Comparison of ENCODE assay signal across 30 cellular contexts in the genomic region with DNA sequence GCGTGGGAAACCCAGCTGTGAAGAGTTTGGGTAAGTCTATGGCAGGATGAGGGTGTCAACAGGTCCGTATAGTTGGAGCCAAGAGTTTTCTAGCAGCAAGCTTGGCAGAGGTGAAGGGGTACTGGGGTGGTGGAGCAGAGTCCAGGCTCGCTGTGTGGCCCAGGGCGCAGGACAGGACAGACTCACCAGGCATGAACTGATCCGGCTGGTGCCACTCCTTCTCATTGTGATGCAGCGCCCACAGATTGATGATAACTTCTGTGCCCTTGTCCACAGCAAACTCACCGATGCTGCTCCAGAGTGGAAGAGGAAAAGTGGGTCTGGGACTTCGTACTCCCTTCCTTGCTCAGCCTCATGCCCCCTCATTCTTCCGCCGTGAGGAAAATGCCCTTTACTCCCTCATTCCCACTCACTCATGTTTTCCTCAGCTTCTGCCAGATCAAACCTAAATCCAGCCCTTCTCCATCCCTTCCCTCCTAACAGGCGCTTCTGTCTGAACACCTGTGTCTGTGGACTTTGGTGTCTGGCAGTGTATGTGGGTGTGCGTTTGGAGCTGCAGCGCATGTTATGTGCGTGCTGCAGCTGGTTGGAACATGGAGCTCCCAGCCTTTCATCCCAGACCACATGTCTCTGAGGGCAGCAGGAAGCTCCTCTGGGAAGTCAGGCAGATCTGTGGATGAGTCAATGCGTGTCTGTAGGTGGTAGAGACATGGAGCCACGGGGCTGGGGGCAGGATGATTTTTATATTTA.
DNase-seq lines count a peak whose midpoint lies in the region; ATAC-seq lines count a peak whose summit lies in the region.
"Had no signal": no experiment of that assay in that cellular context is flagged by ENCODE, and none has a peak within 500 bp of the region (broad histone marks: within the 10 kb centered on the region; RNA-seq: fewer than 3 reads in every experiment).

No MANE protein-coding gene starts in this region.

- no peak overlapping the region for H3K4me3 Mint-ChIP-seq in stimulated activated effector memory CD8-positive, alpha-beta T cell treated with anti-CD3 and anti-CD28 coated beads, Interleukin-12 subunit alpha, Interleukin-12 subunit beta, amount 100 ng/mL, for 72 hours
- H3K4me3 Mint-ChIP-seq: CD8-positive, alpha-beta T cell; IgD-negative memory B cell; neural crest cell; T-helper 17 cell had no signal

- peaks cover 16% of the 10 kb centered on the region for H3K4me1 Mint-ChIP-seq in stimulated activated effector memory CD8-positive, alpha-beta T cell treated with anti-CD3 and anti-CD28 coated beads, Interleukin-12 subunit alpha, Interleukin-12 subunit beta, amount 100 ng/mL, for 72 hours
- H3K4me1 Mint-ChIP-seq: IgD-negative memory B cell, neural crest cell had no signal

- peak overlapping the region; percentile 27 for H3K27ac Mint-ChIP-seq in stimulated activated effector memory CD8-positive, alpha-beta T cell treated with anti-CD3 and anti-CD28 coated beads, Interleukin-12 subunit alpha, Interleukin-12 subunit beta, amount 100 ng/mL, for 72 hours
- H3K27ac Mint-ChIP-seq: CD8-positive, alpha-beta T cell; T-helper 17 cell had no signal

- H3K9me3 Mint-ChIP-seq in stimulated activated effector memory CD8-positive, alpha-beta T cell treated with anti-CD3 and anti-CD28 coated beads, Interleukin-12 subunit alpha, Interleukin-12 subunit beta, amount 100 ng/mL, for 72 hours = no peaks in the 10 kb centered on the region
- H3K9me3 Mint-ChIP-seq: CD8-positive, alpha-beta T cell; IgD-negative memory B cell; neural crest cell had no signal

- no peak for ATAC-seq in stimulated activated effector memory CD8-positive, alpha-beta T cell treated with anti-CD3 and anti-CD28 coated beads, Interleukin-12 subunit alpha, Interleukin-12 subunit beta, amount 100 ng/mL, for 72 hours
- no peak for ATAC-seq in GM18873 (IDR thresholded peaks at IDR 0.05; ENCODE audit: low FRiP score, unreplicated experiment)
- ATAC-seq: CD8-positive, alpha-beta T cell; GM12878; T-helper 17 cell had no signal

- H3K36me3 Mint-ChIP-seq in stimulated activated effector memory CD8-positive, alpha-beta T cell treated with anti-CD3 and anti-CD28 coated beads, Interleukin-12 subunit alpha, Interleukin-12 subunit beta, amount 100 ng/mL, for 72 hours = no peaks in the 10 kb centered on the region
- H3K36me3 Mint-ChIP-seq: CD8-positive, alpha-beta T cell had no signal

- DNase-seq in DMS53 (lab: John Stamatoyannopoulos, UW) (peak; percentile 49), DMS53 treated with DMSO at 0.1 percent for 48 hours (lab: John Stamatoyannopoulos, UW; ENCODE audit: unreplicated experiment) (no peak), amniotic epithelial cell (ENCODE audit: low read depth) (peak; percentile 54), islet precursor cell (peak; percentile 50), D341Med (ENCODE audit: low spot score) (no peak), T1000 (lab: John Stamatoyannopoulos, UW) (no peak)
- no peak for DNase-seq in stimulated activated effector memory CD8-positive, alpha-beta T cell treated with anti-CD3 and anti-CD28 coated beads, Interleukin-12 subunit alpha, Interleukin-12 subunit beta, amount 100 ng/mL, for 72 hours (ENCODE audit: low spot score in 2 of 2)
- DNase-seq: activated CD4-positive, alpha-beta T cell treated with anti-CD3 and anti-CD28 coated beads for 48 hours; activated naive CD4-positive, alpha-beta T cell; activated T-cell treated with anti-CD3 and anti-CD28 coated beads, Interleukin-2, amount 50 U/mL, for 48 hours; AML-193; amniotic stem cell; CD8-positive, alpha-beta T cell; colonic mucosa; DMS79; effector memory CD4-positive, alpha-beta T cell; kidney; MM.1S; NCI-H1436 treated with DMSO at 0.1 percent for 48 hours; NCI-H2171; NCI-H526 treated with DMSO at 0.1 percent for 48 hours; RPMI8226; sigmoid colon; stimulated activated CD8-positive, alpha-beta memory T cell treated with anti-CD3 and anti-CD28 coated beads, Interleukin-4, amount 100 ng/mL, for 48 hours; T-helper 17 cell; trophoblast cell had no signal

Comparison
In these comparisons a context has a peak if more than half of its experiments do, and no peak if none do; other contexts are left out.
1. DNase-seq: peak in DMS53 (single experiment), amniotic epithelial cell (single experiment) and islet precursor cell (single experiment); none in DMS53 treated with DMSO at 0.1 percent for 48 hours (single experiment), stimulated activated effector memory CD8-positive, alpha-beta T cell treated with anti-CD3 and anti-CD28 coated beads, Interleukin-12 subunit alpha, Interleukin-12 subunit beta, amount 100 ng/mL, for 72 hours (0 of 2), D341Med (single experiment) and T1000 (single experiment).